ENCODE assay signal across 3 cellular contexts in genomic region chr2:177252808-177253531, GRCh38.
TF ChIP-seq lines count a peak whose summit lies in the region.

No MANE protein-coding gene starts in this region.

TF ChIP-seq in A549, 52 proteins besides CTCF, POLR2A, EP300 and RAD21:
- TF ChIP-seq EHF (CRISPR knock-in tag; IDR thresholded peaks at IDR 0.05) (no peak), JUN (IDR thresholded peaks at IDR 0.05) (0 out of 5 replicates have a peak, but pooled peaks of 1 of the 2 experiments have one; percentile 12), CEBPB (IDR thresholded peaks at IDR 0.05) (peak; percentile 36 to 68; a peak in 3 of 4 replicates)

TF ChIP-seq in Ishikawa, 13 proteins besides CTCF, POLR2A, EP300 and RAD21:
- TF ChIP-seq TCF12 (IDR thresholded peaks at IDR 0.05; ENCODE audit: low read depth) (no peak), REST (IDR thresholded peaks at IDR 0.05; ENCODE audit: low read depth) (no peak), CEBPB (IDR thresholded peaks at IDR 0.05) (0 out of 2 replicates have a peak, but pooled peaks have one; percentile 25), TAF1 (IDR thresholded peaks at IDR 0.05; ENCODE audit: low read depth) (no peak), EGR1 (IDR thresholded peaks at IDR 0.05) (no peak), MAX (IDR thresholded peaks at IDR 0.05) (no peak), NFIC (IDR thresholded peaks at IDR 0.05) (no peak)

TF ChIP-seq in K562, 482 proteins besides CTCF, POLR2A, EP300 and RAD21:
- peak; percentile 5; the same call in 1 of the 2 replicates for TF ChIP-seq RBFOX2 (IDR thresholded peaks at IDR 0.05; ENCODE audit: low read depth, low read length)
- TF ChIP-seq MBD1 (CRISPR knock-in tag; IDR thresholded peaks at IDR 0.05), result 0 out of 2 replicates have a peak, but pooled peaks have one; percentile 1
- TF ChIP-seq TFAP4 (CRISPR knock-in tag; IDR thresholded peaks at IDR 0.05; ENCODE audit: borderline replicate concordance), result no peak
- TF ChIP-seq ZNF444 (CRISPR knock-in tag; IDR thresholded peaks at IDR 0.05), result no peak
- TF ChIP-seq ATF3 (IDR thresholded peaks at IDR 0.05), result 0 out of 2 replicates have a peak, but pooled peaks have one; percentile 26
- no peak for TF ChIP-seq ATF3 (CRISPR knock-in tag; conservative IDR thresholded peaks at IDR 0.05)
- no peak for TF ChIP-seq THRA (IDR thresholded peaks at IDR 0.05)
- TF ChIP-seq HBP1 (CRISPR knock-in tag; IDR thresholded peaks at IDR 0.05), result peak; percentile 69; the same call in 1 of the 2 replicates
- TF ChIP-seq NRF1 (conservative IDR thresholded peaks at IDR 0.05 in 1 of 2, IDR thresholded peaks at IDR 0.05 in 1 of 2), result 0 out of 4 replicates have a peak, but pooled peaks of 1 of the 2 experiments have one; percentile 2
- TF ChIP-seq CEBPB (tag; IDR thresholded peaks at IDR 0.05), result peak; percentile 90
- TF ChIP-seq MAFK (IDR thresholded peaks at IDR 0.05; ENCODE audit: low read length), result 0 out of 2 replicates have a peak, but pooled peaks have one; percentile 4
- no peak for TF ChIP-seq IRF2 (CRISPR knock-in tag; IDR thresholded peaks at IDR 0.05)
- no peak for TF ChIP-seq ZC3H11A (IDR thresholded peaks at IDR 0.05; ENCODE audit: low read depth, low read length)
- TF ChIP-seq MCM5 (IDR thresholded peaks at IDR 0.05; ENCODE audit: low read depth), result no peak
- TF ChIP-seq ERF (CRISPR knock-in tag; IDR thresholded peaks at IDR 0.05), result no peak
- TF ChIP-seq ELF4 (CRISPR knock-in tag; IDR thresholded peaks at IDR 0.05), result peak; percentile 48; the same call in 1 of the 2 replicates
- TF ChIP-seq MEF2A (IDR thresholded peaks at IDR 0.05; ENCODE audit: control insufficient read depth, low read depth, low read length), result no peak
- peak in 1 of 2 experiments; percentile 40; a peak in 1 of 4 replicates for TF ChIP-seq TRIM24 (IDR thresholded peaks at IDR 0.05)
- 0 out of 2 replicates have a peak, but pooled peaks have one; percentile 22 for TF ChIP-seq ZBTB33 (CRISPR knock-in tag; IDR thresholded peaks at IDR 0.05)
- TF ChIP-seq POLR2AphosphoS5 (IDR thresholded peaks at IDR 0.05; ENCODE audit: control insufficient read depth, insufficient read depth, low read depth, low read length), result 0 out of 2 replicates have a peak, but pooled peaks have one; percentile 15
- TF ChIP-seq HMBOX1 (IDR thresholded peaks at IDR 0.05), result 0 out of 2 replicates have a peak, but pooled peaks have one; percentile 0
- peak; percentile 9; the same call in 1 of the 2 replicates for TF ChIP-seq ZNF584 (CRISPR knock-in tag; IDR thresholded peaks at IDR 0.05; ENCODE audit: low read depth)
- TF ChIP-seq DMBX1 (CRISPR knock-in tag; IDR thresholded peaks at IDR 0.05; ENCODE audit: borderline replicate concordance), result peak; percentile 70; the same call in 1 of the 2 replicates
- TF ChIP-seq CEBPG (CRISPR knock-in tag; IDR thresholded peaks at IDR 0.05), result peak; percentile 50; the same call in 1 of the 2 replicates
- TF ChIP-seq CEBPG (tag; conservative IDR thresholded peaks at IDR 0.05 in 1 of 2, IDR thresholded peaks at IDR 0.05 in 1 of 2), result peak in 1 of 2 experiments; percentile 76; a peak in 2 of 4 replicates
- 0 out of 2 replicates have a peak, but pooled peaks have one; percentile 69 for TF ChIP-seq THRB (CRISPR knock-in tag; conservative IDR thresholded peaks at IDR 0.05)
- TF ChIP-seq DIDO1 (tag; IDR thresholded peaks at IDR 0.05; ENCODE audit: low read depth), result 0 out of 2 replicates have a peak, but pooled peaks have one; percentile 33
